ENCODE assay signal across 20 cellular contexts in genomic region chr6:87118054-87118453, GRCh38. TPM values are rescaled to one million over a fixed set of nuclear protein-coding genes. Genes with fewer than 3 reads are reported as not detected.
DNase-seq lines count a peak whose midpoint lies in the region; ATAC-seq, FAIRE-seq and TF ChIP-seq lines count a peak whose summit lies in the region.
"Had no signal": no experiment of that assay in that cellular context is flagged by ENCODE, and none has a peak within 500 bp of the region (broad histone marks: within the 10 kb centered on the region; RNA-seq: fewer than 3 reads in every experiment).

No MANE protein-coding gene starts in this region.

- H3K27ac ChIP-seq in HepG2 (ENCODE audit: extremely low read length, insufficient read depth, low read length) (no peak overlapping the region), right lobe of liver (no peak overlapping the region)
- H3K27ac ChIP-seq in CD4-positive, alpha-beta T cell (ENCODE audit: low read depth, low read length): no peak overlapping the region
- H3K27ac ChIP-seq: HL-60, KMS-11, SJCRH30 had no signal

- no peak overlapping the region for H3K4me3 Mint-ChIP-seq in CD4-positive, alpha-beta T cell

- DNase-seq in HepG2 (ENCODE audit: low spot score) (peak; percentile 5), right lobe of liver (no peak), amniotic epithelial cell (ENCODE audit: low read depth) (peak; percentile 15), iris pigment epithelial cell (ENCODE audit: low read depth) (peak; percentile 45), putamen (ENCODE audit: low spot score) (no peak), NCI-H345 (lab: John Stamatoyannopoulos, UW) (no peak), activated gamma-delta T cell treated with Interleukin-2 at 50 U/mL for 16 hours (no peak)
- no peak for DNase-seq in CD4-positive, alpha-beta T cell
- DNase-seq: C1 segment of cervical spinal cord, COR-L47, DMS153, NCI-H1417, NCI-H1930, NCI-H2171 treated with DMSO at 0.1 percent for 48 hours, NCI-H510A treated with DMSO at 0.1 percent for 48 hours, SJCRH30 had no signal

- H3K4me2 ChIP-seq in HepG2 (ENCODE audit: low read depth, low read length): no peak overlapping the region
- H3K4me2 ChIP-seq: KMS-11 had no signal

- H3K9ac ChIP-seq in HepG2 (ENCODE audit: insufficient read depth, low read depth, low read length): no peak overlapping the region
- H3K9ac ChIP-seq: KMS-11 had no signal

- in situ Hi-C loops in HepG2 (cut with HindIII; ENCODE audit: extremely low pct_ligation_motif_present, low pct_unique_long_range_greater_than_20kb): no loop called here

- TF ChIP-seq CTCF in HepG2 (CRISPR knock-in tag; IDR thresholded peaks at IDR 0.05) (no peak), right lobe of liver (IDR thresholded peaks at IDR 0.05) (no peak)
- no peak for TF ChIP-seq CTCF in CD4-positive, alpha-beta T cell (IDR thresholded peaks at IDR 0.05)

- no peaks in the 10 kb centered on the region for H3K79me2 ChIP-seq in HepG2 (ENCODE audit: insufficient read depth, low read length)

- TF ChIP-seq EP300 in HepG2 (IDR thresholded peaks at IDR 0.05; ENCODE audit: low read depth in 2 of 2, low read length in 2 of 2) (no peak), HepG2 (CRISPR knock-in tag; IDR thresholded peaks at IDR 0.05; ENCODE audit: borderline replicate concordance) (no peak)

- ATAC-seq in HepG2 (peak; percentile 86), right lobe of liver (no peak)
- ATAC-seq in CD4-positive, alpha-beta T cell (ENCODE audit: poor library complexity): no peak

- no peaks in the 10 kb centered on the region for H3K36me3 Mint-ChIP-seq in CD4-positive, alpha-beta T cell (ENCODE audit: low read depth)

- CTCF ChIA-PET in HepG2 (lab: Yijun Ruan, JAX; ENCODE audit: low intra/inter-chr PET ratio, low total read pairs): no interaction called here
- CTCF ChIA-PET in CD4-positive, alpha-beta T cell (lab: Charles Lee): no interaction called here

- H3K27me3 Mint-ChIP-seq in CD4-positive, alpha-beta T cell: peaks cover 32% of the 10 kb centered on the region

- no peak for FAIRE-seq in HepG2 (lab: Jason Lieb, UNC)

- TF ChIP-seq POLR2A in HepG2 (IDR thresholded peaks at IDR 0.05; ENCODE audit: insufficient read depth in 1 of 2, low read depth in 2 of 2, low read length in 2 of 2) (no peak), right lobe of liver (IDR thresholded peaks at IDR 0.05) (no peak)

- H3K4me3 ChIP-seq in HepG2 (replicated peaks in 1 of 3; ENCODE audit: insufficient read depth in 1 of 3, low read depth in 2 of 3, low read length in 3 of 3) (no peak overlapping the region), right lobe of liver (no peak overlapping the region)
- H3K4me3 ChIP-seq: SJCRH30 had no signal

- no peak for TF ChIP-seq RAD21 in HepG2 (CRISPR knock-in tag; IDR thresholded peaks at IDR 0.05)

- no peak overlapping the region for H2AFZ ChIP-seq in HepG2 (ENCODE audit: low read length)

- H3K27me3 ChIP-seq in HepG2 (ENCODE audit: control insufficient read depth in 1 of 2, insufficient read depth in 2 of 2, low read length in 2 of 2) (no peaks in the 10 kb centered on the region), right lobe of liver (no peaks in the 10 kb centered on the region)
- H3K27me3 ChIP-seq in CD4-positive, alpha-beta T cell (ENCODE audit: control insufficient read depth, insufficient read depth, low read length): no peaks in the 10 kb centered on the region

- H3K4me1 ChIP-seq in HepG2 (ENCODE audit: insufficient read depth, low read length) (no peaks in the 10 kb centered on the region), right lobe of liver (no peaks in the 10 kb centered on the region)
- H3K4me1 ChIP-seq: SJCRH30 had no signal

- H4K20me1 ChIP-seq in HepG2 (ENCODE audit: insufficient read depth, low read length): no peaks in the 10 kb centered on the region

- H3K27ac Mint-ChIP-seq in CD4-positive, alpha-beta T cell: no peak overlapping the region

- H3K36me3 ChIP-seq in HepG2 (replicated peaks in 1 of 2; ENCODE audit: control insufficient read depth in 1 of 2, insufficient read depth in 2 of 2, low read length in 2 of 2) (no peaks in the 10 kb centered on the region), right lobe of liver (no peaks in the 10 kb centered on the region)
- H3K36me3 ChIP-seq: SJCRH30 had no signal

- WGBS in HepG2 (ENCODE audit: low lambda C conversion rate): 0% methylated on average over 4 of the region's 4 CpGs
- 84% methylated on average over 4 of the region's 4 CpGs for WGBS in right lobe of liver (ENCODE audit: insufficient coverage, low coverage, low lambda C conversion rate, missing lambda C conversion rate)

- H3K9me3 Mint-ChIP-seq in CD4-positive, alpha-beta T cell: no peaks in the 10 kb centered on the region

- BruUV-seq in HepG2 (replicated peaks; lab: Mats Ljungman, UMichigan): no TSS peak

- H3K9me3 ChIP-seq in HepG2 (ENCODE audit: low read length) (no peaks in the 10 kb centered on the region), right lobe of liver (no peaks in the 10 kb centered on the region)
- no peaks in the 10 kb centered on the region for H3K9me3 ChIP-seq in CD4-positive, alpha-beta T cell (ENCODE audit: control insufficient read depth, low read length)
- H3K9me3 ChIP-seq: SJCRH30 had no signal

- no peaks in the 10 kb centered on the region for H3K4me1 Mint-ChIP-seq in CD4-positive, alpha-beta T cell (ENCODE audit: low read depth)

- intact Hi-C loops in HepG2 (cut with micrococcal nuclease; ENCODE audit: unreplicated experiment): loop anchor here (1.0 kb wide), 1 partner anchor 33 kb away; no protein-coding TSS in a partner anchor
- intact Hi-C loops in right lobe of liver (cut with DNase I): no loop called here
- intact Hi-C loops in CD4-positive, alpha-beta T cell (cut with DNase I, micrococcal nuclease): no loop called here

- POLR2A ChIA-PET in HepG2 (lab: Yijun Ruan, JAX): no interaction called here
- POLR2A ChIA-PET in CD4-positive, alpha-beta T cell (lab: Charles Lee): no interaction called here

TF ChIP-seq in HepG2, 621 proteins besides CTCF, POLR2A, EP300 and RAD21 (continues in another document):
- no peak for TF ChIP-seq TFAP4 (IDR thresholded peaks at IDR 0.05; ENCODE audit: borderline replicate concordance, low read depth)

RNA-seq across cellular contexts. Expression of gene CGA, which starts 23.1 kb away (rescaled TPM):
- total RNA-seq in HepG2 (2016; rRNA removed; fragmentation: Illumina TruSeq; extraction: Trizol): not detected in 2 replicates
- not detected in 2 replicates for total RNA-seq in HepG2 (2016; cell fraction: cytosol; rRNA removed; fragmentation: Illumina TruSeq; extraction: Trizol; ENCODE audit: low read depth)
- not detected in 2 replicates for total RNA-seq in HepG2 (2016; cell fraction: insoluble cytoplasmic fraction; rRNA removed; fragmentation: Illumina TruSeq; extraction: Trizol)
- not detected in 2 replicates for total RNA-seq in HepG2 (2016; cell fraction: membrane; rRNA removed; fragmentation: Illumina TruSeq; extraction: Trizol)
- total RNA-seq in HepG2 (2016; cell fraction: nucleus; rRNA removed; fragmentation: Illumina TruSeq; extraction: Trizol): not detected in 2 replicates
- polyA plus RNA-seq in HepG2 (2011; rRNA removed): 0.09 TPM in 1 of 2 replicates, not detected in the other
- 0.09 and 0.15 TPM in 2 replicates for polyA plus RNA-seq in HepG2 (2011; cell fraction: cytosol; rRNA removed)
- polyA plus RNA-seq in HepG2 (2011; cell fraction: nucleus; rRNA removed): not detected in 2 replicates
- not detected in 2 replicates for polyA plus RNA-seq in HepG2 (2012)
- polyA plus RNA-seq in HepG2 (2016; cell fraction: cytosol; fragmentation: Illumina TruSeq; extraction: Trizol; ENCODE audit: low read depth): not detected in 2 replicates
- not detected in 2 replicates for polyA plus RNA-seq in HepG2 (2016; cell fraction: insoluble cytoplasmic fraction; fragmentation: Illumina TruSeq; extraction: Trizol; ENCODE audit: low read depth)
- not detected in 2 replicates for polyA plus RNA-seq in HepG2 (2016; cell fraction: membrane; fragmentation: Illumina TruSeq; extraction: Trizol; ENCODE audit: low read depth)
- polyA plus RNA-seq in HepG2 (2016; cell fraction: nucleus; fragmentation: Illumina TruSeq; extraction: Trizol; ENCODE audit: insufficient read depth, low read depth): not detected in 2 replicates
- polyA minus RNA-seq in HepG2 (2011; rRNA and poly(A)+ RNA removed; ENCODE audit: low replicate concordance): 121 TPM in 1 of 2 replicates, not detected in the other
- 6.1 and 9.6 TPM in 2 replicates for polyA minus RNA-seq in HepG2 (2011; cell fraction: cytosol; rRNA and poly(A)+ RNA removed)
- polyA minus RNA-seq in HepG2 (2011; cell fraction: nucleus; rRNA and poly(A)+ RNA removed): 1.7 and 5.0 TPM in 2 replicates
- total RNA-seq in right lobe of liver: not detected
- not detected for total RNA-seq in CD4-positive, alpha-beta T cell
- total RNA-seq: A172, RPMI7951, SJCRH30 had no signal

RNA-seq across cellular contexts. Expression of gene ZNF292, which starts 37.3 kb away (rescaled TPM):
- total RNA-seq in HepG2 (2016; rRNA removed; fragmentation: Illumina TruSeq; extraction: Trizol): 12.8 and 15.4 TPM in 2 replicates
- total RNA-seq in HepG2 (2016; cell fraction: cytosol; rRNA removed; fragmentation: Illumina TruSeq; extraction: Trizol; ENCODE audit: low read depth): 70.6 and 73.9 TPM in 2 replicates
- total RNA-seq in HepG2 (2016; cell fraction: insoluble cytoplasmic fraction; rRNA removed; fragmentation: Illumina TruSeq; extraction: Trizol): 12.7 and 13.8 TPM in 2 replicates
- 15.6 and 16.5 TPM in 2 replicates for total RNA-seq in HepG2 (2016; cell fraction: membrane; rRNA removed; fragmentation: Illumina TruSeq; extraction: Trizol)
- 38.9 and 39.3 TPM in 2 replicates for total RNA-seq in HepG2 (2016; cell fraction: nucleus; rRNA removed; fragmentation: Illumina TruSeq; extraction: Trizol)
- 5.6 and 9.9 TPM in 2 replicates for polyA plus RNA-seq in HepG2 (2011; rRNA removed)
- polyA plus RNA-seq in HepG2 (2011; cell fraction: cytosol; rRNA removed): 1.6 and 2.3 TPM in 2 replicates
- polyA plus RNA-seq in HepG2 (2011; cell fraction: nucleus; rRNA removed): 14.5 and 16.5 TPM in 2 replicates
- 8.2 and 8.5 TPM in 2 replicates for polyA plus RNA-seq in HepG2 (2012)
- 0.14 and 0.21 TPM in 2 replicates for polyA plus RNA-seq in HepG2 (2016; cell fraction: cytosol; fragmentation: Illumina TruSeq; extraction: Trizol; ENCODE audit: low read depth)
- 4.9 and 5.6 TPM in 2 replicates for polyA plus RNA-seq in HepG2 (2016; cell fraction: insoluble cytoplasmic fraction; fragmentation: Illumina TruSeq; extraction: Trizol; ENCODE audit: low read depth)
- 0.45 and 0.56 TPM in 2 replicates for polyA plus RNA-seq in HepG2 (2016; cell fraction: membrane; fragmentation: Illumina TruSeq; extraction: Trizol; ENCODE audit: low read depth)
- polyA plus RNA-seq in HepG2 (2016; cell fraction: nucleus; fragmentation: Illumina TruSeq; extraction: Trizol; ENCODE audit: insufficient read depth, low read depth): 19.9 and 22.9 TPM in 2 replicates
- 15.3 and 25.7 TPM in 2 replicates for polyA minus RNA-seq in HepG2 (2011; rRNA and poly(A)+ RNA removed; ENCODE audit: low replicate concordance)
- polyA minus RNA-seq in HepG2 (2011; cell fraction: cytosol; rRNA and poly(A)+ RNA removed): 14.0 and 14.8 TPM in 2 replicates
- polyA minus RNA-seq in HepG2 (2011; cell fraction: nucleus; rRNA and poly(A)+ RNA removed): 192 and 247 TPM in 2 replicates
- 10 to 100 TPM in 5 of 6 experiments, 1 to 10 TPM in 1; 8.7 to 22.0 (median 11.2) TPM for total RNA-seq in right lobe of liver
- 10 to 100 TPM; 81.5 to 82.5 TPM for total RNA-seq in CD4-positive, alpha-beta T cell

Comparison
In these comparisons a context has a peak if more than half of its experiments do, and no peak if none do; other contexts are left out.
1. DNase-seq: peak in HepG2 (single experiment), amniotic epithelial cell (single experiment) and iris pigment epithelial cell (single experiment); none in right lobe of liver (0 of 3), putamen (single experiment), NCI-H345 (single experiment), activated gamma-delta T cell treated with Interleukin-2 at 50 U/mL for 16 hours (single experiment) and CD4-positive, alpha-beta T cell (0 of 10).